In genomic region chr1:211476200-211476849, GRCh38 we compare ENCODE assay signal across 9 cellular contexts. TPM values are rescaled to one million over a fixed set of nuclear protein-coding genes. Genes with fewer than 3 reads are reported as not detected.
DNase-seq lines count a peak whose midpoint lies in the region; ATAC-seq and TF ChIP-seq lines count a peak whose summit lies in the region.
"Had no signal": no experiment of that assay in that cellular context is flagged by ENCODE, and none has a peak within 500 bp of the region (broad histone marks: within the 10 kb centered on the region; RNA-seq: fewer than 3 reads in every experiment).

No MANE protein-coding gene starts in this region.

- no peaks in the 10 kb centered on the region for H4K20me1 ChIP-seq in neural cell (ENCODE audit: insufficient read depth)

- H2AFZ ChIP-seq in neural cell (ENCODE audit: low read depth, low read length), result no peak overlapping the region

- no peak overlapping the region for H3K27ac Mint-ChIP-seq in stimulated activated naive CD8-positive, alpha-beta T cell treated with anti-CD3 and anti-CD28 coated beads, Interleukin-15, amount 100 ng/mL, for 72 hours

- TF ChIP-seq CTCF in GM13976 (IDR thresholded peaks at IDR 0.05; ENCODE audit: borderline replicate concordance, control extremely low read depth, extremely low read depth, insufficient read depth, missing control alignments) (peak; percentile 69), esophagus muscularis mucosa (IDR thresholded peaks at IDR 0.05) (peak; percentile 76 to 87 (median 81)), neural cell (IDR thresholded peaks at IDR 0.05; ENCODE audit: poor library complexity, severe bottlenecking) (peak; percentile 40)

- H3K4me2 ChIP-seq in neural cell (ENCODE audit: low read length), result no peak overlapping the region

- intact Hi-C loops in esophagus muscularis mucosa (cut with DNase I), result loop anchor here (10.0 kb wide), 1 partner anchor 92 kb away; no protein-coding TSS in a partner anchor

- H3K27ac ChIP-seq in esophagus muscularis mucosa (replicated peaks in 1 of 4) (no peak overlapping the region), neural cell (ENCODE audit: low read length) (no peak overlapping the region)

- no peaks in the 10 kb centered on the region for H3F3A ChIP-seq in neural cell (ENCODE audit: insufficient read depth, low read length, poor library complexity, severe bottlenecking)

- in situ Hi-C loops in GM13976 (cut with MboI; ENCODE audit: low sequenced_read_pairs, unreplicated experiment), result loop anchor here (10.0 kb wide), 1 partner anchor 152 kb away; the partner anchor contains the start of gene TRAF5

- no peak overlapping the region for H3K4me3 ChIP-seq in esophagus muscularis mucosa
- H3K4me3 ChIP-seq in neural cell (ENCODE audit: low read length), result no peak overlapping the region

- H3K9me2 ChIP-seq in neural cell (ENCODE audit: insufficient read depth, low read length), result no peaks in the 10 kb centered on the region

- no peaks in the 10 kb centered on the region for H3K9me3 Mint-ChIP-seq in stimulated activated naive CD8-positive, alpha-beta T cell treated with anti-CD3 and anti-CD28 coated beads, Interleukin-15, amount 100 ng/mL, for 72 hours

- TF ChIP-seq RAD21 in neural cell (conservative IDR thresholded peaks at IDR 0.05), result no peak

- no peaks in the 10 kb centered on the region for H3K79me2 ChIP-seq in neural cell (replicated peaks; ENCODE audit: insufficient read depth, low read length)

- ATAC-seq in HG03521 (IDR thresholded peaks at IDR 0.05; ENCODE audit: unreplicated experiment), result peak; percentile 60
- peak; percentile 77 for ATAC-seq in stimulated activated naive CD8-positive, alpha-beta T cell treated with anti-CD3 and anti-CD28 coated beads, Interleukin-15, amount 100 ng/mL, for 72 hours

- no peaks in the 10 kb centered on the region for H3K9me3 ChIP-seq in esophagus muscularis mucosa
- no peaks in the 10 kb centered on the region for H3K9me3 ChIP-seq in neural cell (ENCODE audit: low read length)

- no peaks in the 10 kb centered on the region for H3K4me1 Mint-ChIP-seq in stimulated activated naive CD8-positive, alpha-beta T cell treated with anti-CD3 and anti-CD28 coated beads, Interleukin-15, amount 100 ng/mL, for 72 hours

- TF ChIP-seq POLR2A in esophagus muscularis mucosa (IDR thresholded peaks at IDR 0.05; ENCODE audit: low read depth), result no peak

- TF ChIP-seq EP300 in esophagus muscularis mucosa (IDR thresholded peaks at IDR 0.05), result no peak
- TF ChIP-seq EP300 in neural cell (conservative IDR thresholded peaks at IDR 0.05; ENCODE audit: poor library complexity, severe bottlenecking), result no peak

- peaks cover 37% of the 10 kb centered on the region for H3K27me3 Mint-ChIP-seq in stimulated activated naive CD8-positive, alpha-beta T cell treated with anti-CD3 and anti-CD28 coated beads, Interleukin-15, amount 100 ng/mL, for 72 hours

- H3K9ac ChIP-seq in neural cell (ENCODE audit: low read length), result no peak overlapping the region

- H3K36me3 ChIP-seq in esophagus muscularis mucosa, result no peaks in the 10 kb centered on the region
- no peaks in the 10 kb centered on the region for H3K36me3 ChIP-seq in neural cell (ENCODE audit: insufficient read depth, low read length)

- WGBS in esophagus muscularis mucosa, result 50% methylated on average over 3 of the region's 3 CpGs

- peak; percentile 53 for DNase-seq in 8988T
- DNase-seq in GM13976 (ENCODE audit: low spot score), result peak; percentile 79
- peak; percentile 53 for DNase-seq in NOMO-1 treated with DMSO at 0.1 percent for 48 hours (lab: John Stamatoyannopoulos, UW; ENCODE audit: unreplicated experiment)
- peak; percentile 33 for DNase-seq in activated CD8-positive, alpha-beta memory T cell treated with anti-CD3 and anti-CD28 coated beads, Interleukin-2, amount 50 U/mL, for 1 hour (ENCODE audit: extremely low read depth)
- no peak for DNase-seq in esophagus muscularis mucosa (ENCODE audit: extremely low spot score)
- DNase-seq in stimulated activated naive CD8-positive, alpha-beta T cell treated with anti-CD3 and anti-CD28 coated beads, Interleukin-15, amount 100 ng/mL, for 72 hours, result peak; percentile 66 to 74

- H3K4me1 ChIP-seq in esophagus muscularis mucosa, result peaks cover 0 to 20% (median 15%) of the 10 kb centered on the region in 4 donors

- no peak overlapping the region for H3K4me3 Mint-ChIP-seq in stimulated activated naive CD8-positive, alpha-beta T cell treated with anti-CD3 and anti-CD28 coated beads, Interleukin-15, amount 100 ng/mL, for 72 hours

- peaks cover 0 to 26% (median 0%) of the 10 kb centered on the region in 4 donors for H3K27me3 ChIP-seq in esophagus muscularis mucosa
- H3K27me3 ChIP-seq in neural cell (ENCODE audit: insufficient read depth, low read depth, low read length), result no peaks in the 10 kb centered on the region

TF ChIP-seq in neural cell, 6 proteins besides CTCF, POLR2A, EP300 and RAD21:
- no peak for TF ChIP-seq MXI1 (conservative IDR thresholded peaks at IDR 0.05; ENCODE audit: poor library complexity, severe bottlenecking)
- no peak for TF ChIP-seq SMC3 (conservative IDR thresholded peaks at IDR 0.05; ENCODE audit: poor library complexity)
- TF ChIP-seq EZH2 (IDR thresholded peaks at IDR 0.05; ENCODE audit: borderline replicate concordance, insufficient read depth, low read length, poor library complexity, severe bottlenecking), result no peak
- no peak for TF ChIP-seq POLR2AphosphoS5 (IDR thresholded peaks at IDR 0.05)
- no peak for TF ChIP-seq REST (IDR thresholded peaks at IDR 0.05; ENCODE audit: borderline replicate concordance)
- no peak for TF ChIP-seq TAF1 (IDR thresholded peaks at IDR 0.05; ENCODE audit: low read depth)
TF ChIP-seq in neural cell: peak in this region for 0.

RNA-seq across cellular contexts. Expression of gene RD3, which starts 15.6 kb away (rescaled TPM):
- total RNA-seq in esophagus muscularis mucosa, result under 1 TPM; 0.19 to 0.98 (median 0.75) TPM
- polyA plus RNA-seq in neural cell, result 0.11 and 1.0 TPM in 2 replicates
- 0.24 and 0.58 TPM in 2 replicates for polyA minus RNA-seq in neural cell
- total RNA-seq: urinary bladder had no signal
